8 cellular contexts compared by ENCODE assay signal in the genomic region with DNA sequence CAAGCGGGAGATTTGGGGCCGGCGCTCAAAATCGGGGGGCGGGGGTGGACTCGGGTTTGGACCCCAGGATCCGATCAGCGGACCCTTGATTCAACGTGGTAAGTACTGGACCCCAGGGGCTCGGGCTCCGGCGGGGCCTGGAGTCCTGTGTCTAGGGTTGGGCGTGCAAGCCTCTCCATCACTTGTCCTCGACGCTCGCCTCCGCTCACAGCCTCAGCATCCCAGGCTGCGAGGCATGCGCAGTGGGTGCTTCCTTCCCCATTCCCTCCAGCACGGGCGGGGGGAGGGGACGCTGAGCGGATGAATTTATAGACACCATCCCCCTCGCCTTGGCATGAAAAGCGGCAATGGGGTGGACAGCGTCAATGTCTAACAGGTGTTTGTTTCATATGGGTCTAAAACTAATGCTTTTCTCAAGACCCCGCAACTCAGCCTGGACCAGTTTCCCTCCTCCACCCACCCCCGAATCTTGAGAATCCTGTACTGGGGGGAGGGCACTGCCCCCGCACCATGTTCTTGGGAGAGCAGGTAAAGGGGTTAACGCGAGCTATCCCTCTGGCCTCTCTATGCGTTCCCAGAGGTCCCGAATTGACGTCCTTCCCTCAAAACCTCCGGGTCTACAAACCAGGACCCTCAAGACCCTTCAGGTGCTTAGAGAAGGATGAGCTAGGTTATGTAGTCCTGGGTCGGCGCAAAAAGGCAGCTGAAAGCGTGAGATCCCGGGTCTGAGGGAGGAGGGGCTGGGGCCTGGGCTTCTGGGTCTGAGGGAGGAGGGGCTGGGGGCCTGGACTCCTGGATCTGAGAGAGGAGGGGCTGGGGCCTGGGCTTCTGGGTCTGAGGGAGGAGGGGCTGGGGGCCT. TPM values are rescaled to one million over a fixed set of nuclear protein-coding genes. Genes with fewer than 3 reads are reported as not detected.
DNase-seq lines count a peak whose midpoint lies in the region; ATAC-seq and TF ChIP-seq lines count a peak whose summit lies in the region.

No MANE protein-coding gene starts in this region.

- H3K36me3 Mint-ChIP-seq in dendritic cell treated with granulocyte-macrophage colony-stimulating factor and Interleukin-4, amounts not matched to agents 40 ng/mL and 50 ng/mL, for 4 days (ENCODE audit: low read depth): peaks cover 31% of the 10 kb centered on the region
- peaks cover 50% of the 10 kb centered on the region for H3K36me3 Mint-ChIP-seq in stimulated activated effector memory CD8-positive, alpha-beta T cell treated with anti-CD3 and anti-CD28 coated beads, Interleukin-12 subunit alpha, Interleukin-12 subunit beta, amount 100 ng/mL, for 72 hours

- intact Hi-C loops in Right ventricle myocardium inferior (cut with DNase I) (loop anchor here (5.0 kb wide), 1 partner anchor 71 kb away; a partner anchor contains a TSS), cardiac septum (cut with DNase I) (no loop called here)
- intact Hi-C loops in dendritic cell treated with granulocyte-macrophage colony-stimulating factor and Interleukin-4, amounts not matched to agents 40 ng/mL and 50 ng/mL, for 4 days (cut with micrococcal nuclease): no loop called here

- peaks cover 47% of the 10 kb centered on the region for H3K4me1 Mint-ChIP-seq in dendritic cell treated with granulocyte-macrophage colony-stimulating factor and Interleukin-4, amounts not matched to agents 40 ng/mL and 50 ng/mL, for 4 days (ENCODE audit: low read depth)
- peaks cover 30% of the 10 kb centered on the region for H3K4me1 Mint-ChIP-seq in stimulated activated effector memory CD8-positive, alpha-beta T cell treated with anti-CD3 and anti-CD28 coated beads, Interleukin-12 subunit alpha, Interleukin-12 subunit beta, amount 100 ng/mL, for 72 hours

- H3K9me3 Mint-ChIP-seq in dendritic cell treated with granulocyte-macrophage colony-stimulating factor and Interleukin-4, amounts not matched to agents 40 ng/mL and 50 ng/mL, for 4 days: no peaks in the 10 kb centered on the region
- no peaks in the 10 kb centered on the region for H3K9me3 Mint-ChIP-seq in stimulated activated effector memory CD8-positive, alpha-beta T cell treated with anti-CD3 and anti-CD28 coated beads, Interleukin-12 subunit alpha, Interleukin-12 subunit beta, amount 100 ng/mL, for 72 hours

- TF ChIP-seq CTCF in omental fat pad (IDR thresholded peaks at IDR 0.05) (no peak), GM13976 (IDR thresholded peaks at IDR 0.05; ENCODE audit: borderline replicate concordance, control extremely low read depth, extremely low read depth, insufficient read depth, missing control alignments) (no peak)

- H3K27me3 ChIP-seq in layer of hippocampus (ENCODE audit: control insufficient read depth, insufficient read depth, low read length): no peaks in the 10 kb centered on the region

- no peak overlapping the region for H3K27ac Mint-ChIP-seq in dendritic cell treated with granulocyte-macrophage colony-stimulating factor and Interleukin-4, amounts not matched to agents 40 ng/mL and 50 ng/mL, for 4 days
- H3K27ac Mint-ChIP-seq in stimulated activated effector memory CD8-positive, alpha-beta T cell treated with anti-CD3 and anti-CD28 coated beads, Interleukin-12 subunit alpha, Interleukin-12 subunit beta, amount 100 ng/mL, for 72 hours: peak overlapping the region; percentile 70

- H3K27me3 Mint-ChIP-seq in dendritic cell treated with granulocyte-macrophage colony-stimulating factor and Interleukin-4, amounts not matched to agents 40 ng/mL and 50 ng/mL, for 4 days: peaks cover 58% of the 10 kb centered on the region

- H3K4me3 Mint-ChIP-seq in dendritic cell treated with granulocyte-macrophage colony-stimulating factor and Interleukin-4, amounts not matched to agents 40 ng/mL and 50 ng/mL, for 4 days: peak overlapping the region; percentile 52
- H3K4me3 Mint-ChIP-seq in stimulated activated effector memory CD8-positive, alpha-beta T cell treated with anti-CD3 and anti-CD28 coated beads, Interleukin-12 subunit alpha, Interleukin-12 subunit beta, amount 100 ng/mL, for 72 hours: peak overlapping the region; percentile 71

- in situ Hi-C loops in GM13976 (cut with MboI; ENCODE audit: low sequenced_read_pairs, unreplicated experiment): no loop called here

- ATAC-seq in Right ventricle myocardium inferior (peak; percentile 42), omental fat pad (ENCODE audit: low FRiP score) (no peak)
- peak; percentile 39 for ATAC-seq in stimulated activated effector memory CD8-positive, alpha-beta T cell treated with anti-CD3 and anti-CD28 coated beads, Interleukin-12 subunit alpha, Interleukin-12 subunit beta, amount 100 ng/mL, for 72 hours

- no peak for DNase-seq in Right ventricle myocardium inferior (ENCODE audit: missing footprints)
- no peak for DNase-seq in cardiac septum (ENCODE audit: low spot score)
- peak; percentile 56 for DNase-seq in SHP77 treated with DMSO at 0.1 percent for 48 hours (lab: John Stamatoyannopoulos, UW)
- DNase-seq in stimulated activated effector memory CD8-positive, alpha-beta T cell treated with anti-CD3 and anti-CD28 coated beads, Interleukin-12 subunit alpha, Interleukin-12 subunit beta, amount 100 ng/mL, for 72 hours (ENCODE audit: low spot score in 2 of 2): no peak
- no peak for DNase-seq in omental fat pad (ENCODE audit: low spot score)
- DNase-seq in GM13976 (ENCODE audit: low spot score): no peak

- peak overlapping the region; percentile 82 for H3K27ac ChIP-seq in layer of hippocampus (ENCODE audit: low read depth, low read length)

RNA-seq across cellular contexts. Expression of a gene that starts 0.6 kb away (rescaled TPM):
- total RNA-seq in Right ventricle myocardium inferior (2.9 TPM), cardiac septum (3.1 TPM), omental fat pad (1 to 10 TPM; 1.8 to 5.9 (median 4.8) TPM)

RNA-seq across cellular contexts. Expression of a gene that starts 2.1 kb away (rescaled TPM):
- total RNA-seq in Right ventricle myocardium inferior (0.84 TPM), cardiac septum (0.19 TPM), omental fat pad (1 to 10 TPM; 1.2 to 3.4 (median 2.3) TPM)

RNA-seq across cellular contexts. Expression of a gene that starts 14.4 kb away (rescaled TPM):
- total RNA-seq in Right ventricle myocardium inferior: 122 TPM
- total RNA-seq in cardiac septum: 124 TPM
- total RNA-seq in omental fat pad: 100 to 1,000 TPM; 150 to 250 (median 170) TPM

RNA-seq across cellular contexts. Expression of a gene that starts 25.7 kb away (rescaled TPM):
- total RNA-seq in Right ventricle myocardium inferior (10.6 TPM), cardiac septum (8.9 TPM), omental fat pad (1 to 10 TPM; 3.6 to 9.2 (median 5.9) TPM)

RNA-seq across cellular contexts. Expression of a gene that starts 25.8 kb away (rescaled TPM):
- total RNA-seq in Right ventricle myocardium inferior (36.4 TPM), cardiac septum (33.7 TPM), omental fat pad (10 to 100 TPM; 32.4 to 62.7 (median 36.4) TPM)
